In genomic region chr3:11605398-11605797, GRCh38 we compare ENCODE assay signal across 1 cellular context.
TF ChIP-seq lines count a peak whose summit lies in the region.

No MANE protein-coding gene starts in this region.

TF ChIP-seq in IMR-90, 13 proteins besides CTCF, POLR2A, EP300 and RAD21 (continued from another document):
- TF ChIP-seq CEBPB (IDR thresholded peaks at IDR 0.05; ENCODE audit: low read depth, low read length) = no peak
- TF ChIP-seq BHLHE40 (IDR thresholded peaks at IDR 0.05; ENCODE audit: low read depth, low read length) = no peak
- TF ChIP-seq ELK1 (IDR thresholded peaks at IDR 0.05; ENCODE audit: borderline replicate concordance, low read depth, low read length) = no peak
- TF ChIP-seq MAFK (IDR thresholded peaks at IDR 0.05; ENCODE audit: low read depth, low read length) = no peak
- TF ChIP-seq RCOR1 (IDR thresholded peaks at IDR 0.05; ENCODE audit: insufficient replicate concordance, low read length) = no peak
- no peak for TF ChIP-seq RFX5 (IDR thresholded peaks at IDR 0.05; ENCODE audit: low read depth, low read length)
- no peak for TF ChIP-seq SMC3 (IDR thresholded peaks at IDR 0.05; ENCODE audit: low read depth, low read length)
- no peak for TF ChIP-seq USF2 (IDR thresholded peaks at IDR 0.05; ENCODE audit: low read depth, low read length)
- no peak for TF ChIP-seq MXI1 (IDR thresholded peaks at IDR 0.05; ENCODE audit: borderline replicate concordance, low read depth, low read length)
- no peak for TF ChIP-seq NFE2L2 (IDR thresholded peaks at IDR 0.05; ENCODE audit: low read depth, low read length)
- no peak for TF ChIP-seq CHD1 (IDR thresholded peaks at IDR 0.05; ENCODE audit: low read depth, low read length)
- no peak for TF ChIP-seq FOS (IDR thresholded peaks at IDR 0.05; ENCODE audit: low read depth, low read length)
TF ChIP-seq in IMR-90: peak in this region for 0.
